8 cellular contexts compared by ENCODE assay signal in genomic region chr12:109052415-109053323, GRCh38. TPM values are rescaled to one million over a fixed set of nuclear protein-coding genes. Genes with fewer than 3 reads are reported as not detected.
DNase-seq lines count a peak whose midpoint lies in the region; ATAC-seq and TF ChIP-seq lines count a peak whose summit lies in the region.

TSS of gene USP30 (plus strand) at chr12:109052576. CDS start at chr12:109052679, 103 bp downstream.

- H3K36me3 ChIP-seq in Panc1 (ENCODE audit: control insufficient read depth, insufficient read depth, low read length) (no peaks in the 10 kb centered on the region), fibroblast of lung (ENCODE audit: control insufficient read depth, insufficient read depth, low read length) (no peaks in the 10 kb centered on the region)
- H3K36me3 ChIP-seq in naive thymus-derived CD4-positive, alpha-beta T cell (ENCODE audit: control insufficient read depth in 2 of 3, insufficient read depth in 3 of 3, low read length in 3 of 3): peaks cover 0 to 10% (median 0%) of the 10 kb centered on the region in 3 experiments

- peak within 1 kb of the TSS; percentile 82 for H3K9ac ChIP-seq in fibroblast of lung (ENCODE audit: insufficient read depth, low read length)

- H3K27me3 Mint-ChIP-seq in activated T-helper 1 cell treated with anti-CD3 and anti-CD28 coated beads, Interleukin-12 subunit alpha, Interleukin-12 subunit beta, Interleukin-2, Interleukin-4 antibody, amounts not matched to agents 30 ng/mL and 10 ng/mL and 1 ng/mL, durations not matched to agents 14 hours and 24 hours and 36 hours (ENCODE audit: insufficient read depth): no peaks in the 10 kb centered on the region
- H3K27me3 Mint-ChIP-seq in naive thymus-derived CD4-positive, alpha-beta T cell: no peaks in the 10 kb centered on the region

- H3K27me3 ChIP-seq in Panc1 (ENCODE audit: control insufficient read depth, insufficient read depth, low read length) (no peaks in the 10 kb centered on the region), fibroblast of lung (ENCODE audit: control insufficient read depth, insufficient read depth, low read length) (no peaks in the 10 kb centered on the region)
- no peaks in the 10 kb centered on the region for H3K27me3 ChIP-seq in naive thymus-derived CD4-positive, alpha-beta T cell (ENCODE audit: control insufficient read depth in 2 of 2, insufficient read depth in 2 of 2, low read length in 2 of 2)

- peak within 1 kb of the TSS; percentile 92 for H3K4me3 Mint-ChIP-seq in activated T-helper 1 cell treated with anti-CD3 and anti-CD28 coated beads, Interleukin-12 subunit alpha, Interleukin-12 subunit beta, Interleukin-2, Interleukin-4 antibody, amounts not matched to agents 30 ng/mL and 10 ng/mL and 1 ng/mL, durations not matched to agents 14 hours and 24 hours and 36 hours
- H3K4me3 Mint-ChIP-seq in naive thymus-derived CD4-positive, alpha-beta T cell: peak within 1 kb of the TSS; percentile 86 to 99 (median 96)
- H3K4me3 Mint-ChIP-seq in stimulated activated effector memory CD8-positive, alpha-beta T cell treated with anti-CD3 and anti-CD28 coated beads, Interleukin-12 subunit alpha, Interleukin-12 subunit beta, amount 100 ng/mL, for 72 hours: peak within 1 kb of the TSS; percentile 99

- peak within 1 kb of the TSS; percentile 92 for H3K27ac Mint-ChIP-seq in activated T-helper 1 cell treated with anti-CD3 and anti-CD28 coated beads, Interleukin-12 subunit alpha, Interleukin-12 subunit beta, Interleukin-2, Interleukin-4 antibody, amounts not matched to agents 30 ng/mL and 10 ng/mL and 1 ng/mL, durations not matched to agents 14 hours and 24 hours and 36 hours
- peak within 1 kb of the TSS; percentile 89 to 98 (median 95) for H3K27ac Mint-ChIP-seq in naive thymus-derived CD4-positive, alpha-beta T cell
- H3K27ac Mint-ChIP-seq in stimulated activated effector memory CD8-positive, alpha-beta T cell treated with anti-CD3 and anti-CD28 coated beads, Interleukin-12 subunit alpha, Interleukin-12 subunit beta, amount 100 ng/mL, for 72 hours: peak within 1 kb of the TSS; percentile 92

- TF ChIP-seq CTCF in Panc1 (IDR thresholded peaks at IDR 0.05) (no peak), fibroblast of lung (conservative IDR thresholded peaks at IDR 0.05 in 1 of 2, IDR thresholded peaks at IDR 0.05 in 1 of 2; ENCODE audit: low read depth in 1 of 2, low read length in 2 of 2) (no peak)

- POLR2A ChIA-PET in Panc1 (lab: Charles Lee): no interaction called here
- POLR2A ChIA-PET in naive thymus-derived CD4-positive, alpha-beta T cell (lab: Charles Lee): interaction anchor here (0.9 to 1.3 kb wide), 5 partner anchors 39 to 490 kb away, joined by 3 to 6 read pairs (median 4); partner anchors contain the start of gene ISCU

- H2AFZ ChIP-seq in fibroblast of lung (ENCODE audit: low read length): peak within 1 kb of the TSS; percentile 92

- DNase-seq in DMS79 (lab: John Stamatoyannopoulos, UW) (peak; percentile 77), Panc1 (ENCODE audit: low read depth, low spot score) (no peak), fibroblast of lung (ENCODE audit: low read depth in 2 of 2) (peak; percentile 84 to 90)
- peak; percentile 87 for DNase-seq in Jurkat, Clone E6-1 (ENCODE audit: low read depth, low spot score)
- DNase-seq in activated T-helper 1 cell treated with anti-CD3 and anti-CD28 coated beads, Interleukin-12 subunit alpha, Interleukin-12 subunit beta, Interleukin-2, Interleukin-4 antibody, amounts not matched to agents 30 ng/mL and 10 ng/mL and 1 ng/mL, durations not matched to agents 14 hours and 24 hours and 36 hours (ENCODE audit: low spot score): peak; percentile 77
- peak; percentile 68 to 86 (median 77) for DNase-seq in naive thymus-derived CD4-positive, alpha-beta T cell
- peak; percentile 80 to 94 for DNase-seq in stimulated activated effector memory CD8-positive, alpha-beta T cell treated with anti-CD3 and anti-CD28 coated beads, Interleukin-12 subunit alpha, Interleukin-12 subunit beta, amount 100 ng/mL, for 72 hours (ENCODE audit: low spot score in 2 of 2)

- peak within 1 kb of the TSS; percentile 92 for H3K4me3 ChIP-seq in Jurkat, Clone E6-1 (ENCODE audit: low read length)
- H3K4me3 ChIP-seq in Panc1 (ENCODE audit: low read depth in 2 of 2, low read length in 2 of 2) (peak within 1 kb of the TSS; percentile 79 to 93), fibroblast of lung (replicated peaks in 1 of 4; ENCODE audit: control extremely low read depth in 1 of 4, insufficient read depth in 1 of 4, low read depth in 3 of 4, low read length in 4 of 4) (peak within 1 kb of the TSS; percentile 89 to 98 (median 93))
- peak within 1 kb of the TSS; percentile 91 for H3K4me3 ChIP-seq in naive thymus-derived CD4-positive, alpha-beta T cell (ENCODE audit: low read length)

- peaks cover 3% of the 10 kb centered on the region for H3K36me3 Mint-ChIP-seq in activated T-helper 1 cell treated with anti-CD3 and anti-CD28 coated beads, Interleukin-12 subunit alpha, Interleukin-12 subunit beta, Interleukin-2, Interleukin-4 antibody, amounts not matched to agents 30 ng/mL and 10 ng/mL and 1 ng/mL, durations not matched to agents 14 hours and 24 hours and 36 hours (ENCODE audit: low read depth)
- H3K36me3 Mint-ChIP-seq in naive thymus-derived CD4-positive, alpha-beta T cell: peaks cover 0 to 12% (median 6%) of the 10 kb centered on the region in 5 donors
- peaks cover 6% of the 10 kb centered on the region for H3K36me3 Mint-ChIP-seq in stimulated activated effector memory CD8-positive, alpha-beta T cell treated with anti-CD3 and anti-CD28 coated beads, Interleukin-12 subunit alpha, Interleukin-12 subunit beta, amount 100 ng/mL, for 72 hours

- H3K4me1 ChIP-seq in Panc1 (ENCODE audit: control insufficient read depth, insufficient read depth, low read length): peaks cover 8% of the 10 kb centered on the region; the same call in 1 of the 2 replicates
- H3K4me1 ChIP-seq in fibroblast of lung (ENCODE audit: control insufficient read depth, extremely low read depth, insufficient read depth, low read length): no peaks in the 10 kb centered on the region
- peaks cover 13% of the 10 kb centered on the region in 2 donors for H3K4me1 ChIP-seq in naive thymus-derived CD4-positive, alpha-beta T cell (ENCODE audit: control insufficient read depth in 2 of 2, insufficient read depth in 2 of 2, low read length in 2 of 2)

- peak within 1 kb of the TSS; percentile 85 for H3K27ac ChIP-seq in Panc1 (ENCODE audit: low read length)
- peak within 1 kb of the TSS; percentile 70 for H3K27ac ChIP-seq in fibroblast of lung (ENCODE audit: insufficient read depth, low read length)
- peak within 1 kb of the TSS; percentile 89 for H3K27ac ChIP-seq in naive thymus-derived CD4-positive, alpha-beta T cell (ENCODE audit: low read depth, low read length)

- H3K9me3 ChIP-seq in Panc1 (ENCODE audit: control insufficient read depth, insufficient read depth, low read depth, low read length): no peaks in the 10 kb centered on the region
- H3K9me3 ChIP-seq in fibroblast of lung (ENCODE audit: control insufficient read depth, insufficient read depth, low read depth, low read length): no peaks in the 10 kb centered on the region
- no peaks in the 10 kb centered on the region for H3K9me3 ChIP-seq in naive thymus-derived CD4-positive, alpha-beta T cell (ENCODE audit: control insufficient read depth in 2 of 3, low read length in 3 of 3)

- BruUV-seq in Panc1 (replicated peaks; lab: Mats Ljungman, UMichigan): no TSS peak

- no peaks in the 10 kb centered on the region for H4K20me1 ChIP-seq in fibroblast of lung (ENCODE audit: control insufficient read depth, extremely low read depth, insufficient read depth, low read length)

- in situ Hi-C loops in Panc1 (cut with HindIII; ENCODE audit: low pct_unique_long_range_greater_than_20kb, low sequenced_read_pairs): no loop called here

- ATAC-seq in GM21717 (IDR thresholded peaks at IDR 0.05; ENCODE audit: unreplicated experiment) (peak; percentile 52), Panc1 (peak; percentile 95)
- ATAC-seq in naive thymus-derived CD4-positive, alpha-beta T cell: peak; percentile 93
- ATAC-seq in stimulated activated effector memory CD8-positive, alpha-beta T cell treated with anti-CD3 and anti-CD28 coated beads, Interleukin-12 subunit alpha, Interleukin-12 subunit beta, amount 100 ng/mL, for 72 hours: peak; percentile 92

- CTCF ChIA-PET in Panc1 (lab: Charles Lee): no interaction called here
- CTCF ChIA-PET in naive thymus-derived CD4-positive, alpha-beta T cell (lab: Charles Lee): no interaction called here

- intact Hi-C loops in Panc1 (cut with micrococcal nuclease; ENCODE audit: unreplicated experiment): no loop called here
- intact Hi-C loops in activated T-helper 1 cell treated with anti-CD3 and anti-CD28 coated beads, Interleukin-12 subunit alpha, Interleukin-12 subunit beta, Interleukin-2, Interleukin-4 antibody, amounts not matched to agents 30 ng/mL and 10 ng/mL and 1 ng/mL, durations not matched to agents 14 hours and 24 hours and 36 hours (cut with micrococcal nuclease): loop anchor here (1.0 to 10.0 kb wide), 11 partner anchors 41 to 537 kb away; partner anchors contain the start of genes ALKBH2, FICD, ISCU and KCTD10
- intact Hi-C loops in naive thymus-derived CD4-positive, alpha-beta T cell (cut with micrococcal nuclease): loop anchor here (1.0 to 5.0 kb wide), 17 partner anchors 41 to 1365 kb away; partner anchors contain the start of genes ALKBH2 (in 2 of the 2), CORO1C (in 2 of the 2), FICD (in 2 of the 2) and ANAPC7 (in 1 of the 2)

- H3K79me2 ChIP-seq in fibroblast of lung (ENCODE audit: control insufficient read depth, insufficient read depth, low read length): no peaks in the 10 kb centered on the region

- peak within 1 kb of the TSS; percentile 86 for H3K4me2 ChIP-seq in fibroblast of lung (ENCODE audit: extremely low read depth, insufficient read depth, low read length)

- H3K4me1 Mint-ChIP-seq in activated T-helper 1 cell treated with anti-CD3 and anti-CD28 coated beads, Interleukin-12 subunit alpha, Interleukin-12 subunit beta, Interleukin-2, Interleukin-4 antibody, amounts not matched to agents 30 ng/mL and 10 ng/mL and 1 ng/mL, durations not matched to agents 14 hours and 24 hours and 36 hours (ENCODE audit: low read depth): peaks cover 19% of the 10 kb centered on the region
- peaks cover 14 to 27% (median 17%) of the 10 kb centered on the region in 7 donors for H3K4me1 Mint-ChIP-seq in naive thymus-derived CD4-positive, alpha-beta T cell
- H3K4me1 Mint-ChIP-seq in stimulated activated effector memory CD8-positive, alpha-beta T cell treated with anti-CD3 and anti-CD28 coated beads, Interleukin-12 subunit alpha, Interleukin-12 subunit beta, amount 100 ng/mL, for 72 hours: peaks cover 26% of the 10 kb centered on the region

- H3K9me3 Mint-ChIP-seq in activated T-helper 1 cell treated with anti-CD3 and anti-CD28 coated beads, Interleukin-12 subunit alpha, Interleukin-12 subunit beta, Interleukin-2, Interleukin-4 antibody, amounts not matched to agents 30 ng/mL and 10 ng/mL and 1 ng/mL, durations not matched to agents 14 hours and 24 hours and 36 hours: no peaks in the 10 kb centered on the region
- H3K9me3 Mint-ChIP-seq in naive thymus-derived CD4-positive, alpha-beta T cell: no peaks in the 10 kb centered on the region
- H3K9me3 Mint-ChIP-seq in stimulated activated effector memory CD8-positive, alpha-beta T cell treated with anti-CD3 and anti-CD28 coated beads, Interleukin-12 subunit alpha, Interleukin-12 subunit beta, amount 100 ng/mL, for 72 hours: no peaks in the 10 kb centered on the region

RNA-seq across cellular contexts. Expression of gene USP30, which starts in this region (rescaled TPM):
- 9.3 TPM for polyA plus RNA-seq in Jurkat, Clone E6-1 (2012; ENCODE audit: insufficient read depth, insufficient read length)
- total RNA-seq in Panc1 (2021; ENCODE audit: unreplicated experiment) (5.7 TPM), fibroblast of lung (8.0 and 9.9 TPM in 2 replicates)
- polyA plus RNA-seq in Panc1 (2012; ENCODE audit: insufficient read length): 8.4 TPM
- 9.0 and 10.5 TPM in 2 replicates for total RNA-seq in activated T-helper 1 cell treated with anti-CD3 and anti-CD28 coated beads, Interleukin-12 subunit alpha, Interleukin-12 subunit beta, Interleukin-2, Interleukin-4 antibody, amounts not matched to agents 30 ng/mL and 10 ng/mL and 1 ng/mL, durations not matched to agents 14 hours and 24 hours and 36 hours
- 12.3 and 13.9 TPM in 2 replicates for polyA plus RNA-seq in fibroblast of lung
- polyA plus RNA-seq in fibroblast of lung (2012): 5.4 and 7.1 TPM in 2 replicates
- polyA minus RNA-seq in fibroblast of lung (ENCODE audit: low replicate concordance): 28.9 and 37.5 TPM in 2 replicates
- total RNA-seq in naive thymus-derived CD4-positive, alpha-beta T cell: 10 to 100 TPM in 4 of 5 experiments, 1 to 10 TPM in 1; 7.8 to 15.7 (median 12.9) TPM
- 10 to 100 TPM; 11.0 to 15.7 TPM for polyA plus RNA-seq in naive thymus-derived CD4-positive, alpha-beta T cell
